In the genomic region with DNA sequence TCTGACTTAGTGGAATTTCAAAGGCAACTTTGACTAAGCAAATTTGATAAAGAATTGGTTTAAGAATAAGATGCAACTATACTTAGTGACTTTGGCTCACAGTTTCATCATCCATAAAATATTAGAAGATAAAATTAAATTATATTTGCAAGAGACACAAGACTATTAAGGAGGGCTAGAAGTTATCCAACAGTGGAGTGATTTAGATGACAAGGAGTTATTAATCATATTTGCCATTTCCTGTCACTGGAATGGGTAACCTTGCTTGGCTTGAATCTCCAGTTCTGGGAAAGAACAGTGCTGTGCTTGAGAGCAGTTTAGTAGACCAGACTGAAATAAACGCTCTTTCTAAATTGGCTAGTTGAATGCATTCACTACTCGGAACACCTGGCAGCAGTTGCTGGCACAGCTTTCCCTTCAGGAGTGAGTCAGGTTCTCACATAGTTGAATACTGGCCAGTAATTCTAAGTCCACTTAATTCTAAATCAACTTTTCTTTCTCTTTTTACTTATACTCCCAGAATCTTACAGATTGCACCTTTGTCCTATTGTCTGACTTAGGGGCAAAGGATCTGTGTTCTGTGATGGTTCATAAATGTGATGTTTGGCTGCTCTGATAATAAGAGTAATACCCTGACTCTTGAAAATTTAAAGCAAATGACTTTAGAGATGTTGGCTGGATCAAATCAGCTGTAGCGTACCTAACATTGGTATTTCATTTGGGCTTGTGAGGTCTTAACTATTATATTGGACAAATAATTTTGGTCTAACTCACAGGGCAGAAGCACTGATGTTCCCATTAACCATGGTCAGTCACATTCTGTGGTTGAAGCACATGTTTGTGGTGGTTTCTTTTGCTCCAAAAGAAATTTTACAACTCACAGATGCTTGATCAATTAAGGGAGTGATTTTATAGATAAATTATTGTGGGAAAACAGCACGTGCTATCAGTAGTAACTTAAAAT, we compare ENCODE assay signal across 11 cellular contexts. TPM values are rescaled to one million over a fixed set of nuclear protein-coding genes. Genes with fewer than 3 reads are reported as not detected.
DNase-seq lines count a peak whose midpoint lies in the region; ATAC-seq and TF ChIP-seq lines count a peak whose summit lies in the region.
"Had no signal": no experiment of that assay in that cellular context is flagged by ENCODE, and none has a peak within 500 bp of the region (broad histone marks: within the 10 kb centered on the region; RNA-seq: fewer than 3 reads in every experiment).

No MANE protein-coding gene starts in this region.

- no peak overlapping the region for H2AFZ ChIP-seq in smooth muscle cell (ENCODE audit: low read depth)

- H3K27ac Mint-ChIP-seq in stimulated activated memory B cell treated with anti-CD40 and anti-IgM and Interleukin-4, amounts not matched to agents 10 μg/mL and 1 μg/mL and 100 μg/mL, for 72 hours = no peak overlapping the region
- H3K27ac Mint-ChIP-seq: activated naive CD4-positive, alpha-beta T cell treated with anti-CD3 and anti-CD28 coated beads, Interleukin-2, amount 50 U/mL, for 24 hours had no signal

- peak overlapping the region; percentile 11 for H3K4me2 ChIP-seq in smooth muscle cell

- no peak overlapping the region for H3K9ac ChIP-seq in smooth muscle cell (ENCODE audit: low read depth)

- H3K4me3 Mint-ChIP-seq in stimulated activated memory B cell treated with anti-CD40 and anti-IgM and Interleukin-4, amounts not matched to agents 10 μg/mL and 1 μg/mL and 100 μg/mL, for 72 hours = no peak overlapping the region
- H3K4me3 Mint-ChIP-seq: activated naive CD4-positive, alpha-beta T cell treated with anti-CD3 and anti-CD28 coated beads, Interleukin-2, amount 50 U/mL, for 24 hours had no signal

- H3K36me3 ChIP-seq in smooth muscle cell (ENCODE audit: low read depth) = no peaks in the 10 kb centered on the region

- DNase-seq in LHCN-M2 (ENCODE audit: low read depth) = peak; percentile 91
- DNase-seq in fibroblast of the conjunctiva (ENCODE audit: low read depth) = peak; percentile 23
- no peak for DNase-seq in smooth muscle cell (lab: John Stamatoyannopoulos, UW; ENCODE audit: unreplicated experiment)
- no peak for DNase-seq in activated naive CD4-positive, alpha-beta T cell treated with Interleukin-2 at 50 U/mL for 16 hours
- DNase-seq in HuH-7.5 (ENCODE audit: low spot score) = no peak
- DNase-seq: midbrain had no signal

- H3K27me3 ChIP-seq in smooth muscle cell (ENCODE audit: low read depth) = no peaks in the 10 kb centered on the region

- WGBS in smooth muscle cell (ENCODE audit: low lambda C conversion rate) = 69% methylated on average over 4 of the region's 4 CpGs

- no peaks in the 10 kb centered on the region for H4K20me1 ChIP-seq in smooth muscle cell (ENCODE audit: low read depth)

- peak overlapping the region; percentile 48 for H3K27ac ChIP-seq in smooth muscle cell (ENCODE audit: low read depth)

- no peaks in the 10 kb centered on the region for H3K9me3 ChIP-seq in smooth muscle cell (replicated peaks; ENCODE audit: low read depth)

- no peak overlapping the region for H3K4me3 ChIP-seq in smooth muscle cell

- ATAC-seq in SK-N-SH treated with all-trans-retinoic acid at 6 μM for 48 hours = peak; percentile 85
- ATAC-seq in stimulated activated memory B cell treated with anti-CD40 and anti-IgM and Interleukin-4, amounts not matched to agents 10 μg/mL and 1 μg/mL and 100 μg/mL, for 72 hours = no peak
- ATAC-seq: activated CD4-positive, CD25-positive, alpha-beta regulatory T cell treated with anti-CD3 and anti-CD28 coated beads, Interleukin-2, amount 50 U/mL, for 24 hours; HCT116 had no signal

- H3K36me3 Mint-ChIP-seq in stimulated activated memory B cell treated with anti-CD40 and anti-IgM and Interleukin-4, amounts not matched to agents 10 μg/mL and 1 μg/mL and 100 μg/mL, for 72 hours = peaks cover 52% of the 10 kb centered on the region

- no peaks in the 10 kb centered on the region for H3K9me3 Mint-ChIP-seq in stimulated activated memory B cell treated with anti-CD40 and anti-IgM and Interleukin-4, amounts not matched to agents 10 μg/mL and 1 μg/mL and 100 μg/mL, for 72 hours
- H3K9me3 Mint-ChIP-seq: activated naive CD4-positive, alpha-beta T cell treated with anti-CD3 and anti-CD28 coated beads, Interleukin-2, amount 50 U/mL, for 24 hours had no signal

- peaks cover 14% of the 10 kb centered on the region for H3K4me1 Mint-ChIP-seq in stimulated activated memory B cell treated with anti-CD40 and anti-IgM and Interleukin-4, amounts not matched to agents 10 μg/mL and 1 μg/mL and 100 μg/mL, for 72 hours

- no peaks in the 10 kb centered on the region for H3K27me3 Mint-ChIP-seq in stimulated activated memory B cell treated with anti-CD40 and anti-IgM and Interleukin-4, amounts not matched to agents 10 μg/mL and 1 μg/mL and 100 μg/mL, for 72 hours
- H3K27me3 Mint-ChIP-seq: activated naive CD4-positive, alpha-beta T cell treated with anti-CD3 and anti-CD28 coated beads, Interleukin-2, amount 50 U/mL, for 24 hours had no signal

- H3F3A ChIP-seq in smooth muscle cell (ENCODE audit: low read depth) = peaks cover 5% of the 10 kb centered on the region

- peaks cover 24% of the 10 kb centered on the region for H3K79me2 ChIP-seq in smooth muscle cell (ENCODE audit: low read depth)

- no peak for TF ChIP-seq CTCF in smooth muscle cell (IDR thresholded peaks at IDR 0.05; ENCODE audit: borderline replicate concordance, insufficient read depth, poor library complexity, severe bottlenecking)

- H3K4me1 ChIP-seq in smooth muscle cell (ENCODE audit: low read depth) = peaks cover 2% of the 10 kb centered on the region

TF ChIP-seq in SK-N-SH treated with all-trans-retinoic acid at 6 μM for 48 hours, 23 proteins besides CTCF, POLR2A, EP300 and RAD21 (continues in another document):
- TF ChIP-seq, protein P1, sequence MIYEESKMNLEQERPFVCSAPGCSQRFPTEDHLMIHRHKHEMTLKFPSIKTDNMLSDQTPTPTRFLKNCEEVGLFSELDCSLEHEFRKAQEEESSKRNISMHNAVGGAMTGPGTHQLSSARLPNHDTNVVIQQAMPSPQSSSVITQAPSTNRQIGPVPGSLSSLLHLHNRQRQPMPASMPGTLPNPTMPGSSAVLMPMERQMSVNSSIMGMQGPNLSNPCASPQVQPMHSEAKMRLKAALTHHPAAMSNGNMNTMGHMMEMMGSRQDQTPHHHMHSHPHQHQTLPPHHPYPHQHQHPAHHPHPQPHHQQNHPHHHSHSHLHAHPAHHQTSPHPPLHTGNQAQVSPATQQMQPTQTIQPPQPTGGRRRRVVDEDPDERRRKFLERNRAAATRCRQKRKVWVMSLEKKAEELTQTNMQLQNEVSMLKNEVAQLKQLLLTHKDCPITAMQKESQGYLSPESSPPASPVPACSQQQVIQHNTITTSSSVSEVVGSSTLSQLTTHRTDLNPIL (CRISPR knock-in tag; IDR thresholded peaks at IDR 0.05; ENCODE audit: low read depth) = 0 out of 2 replicates have a peak, but pooled peaks have one; percentile 19
- TF ChIP-seq, protein P2, sequence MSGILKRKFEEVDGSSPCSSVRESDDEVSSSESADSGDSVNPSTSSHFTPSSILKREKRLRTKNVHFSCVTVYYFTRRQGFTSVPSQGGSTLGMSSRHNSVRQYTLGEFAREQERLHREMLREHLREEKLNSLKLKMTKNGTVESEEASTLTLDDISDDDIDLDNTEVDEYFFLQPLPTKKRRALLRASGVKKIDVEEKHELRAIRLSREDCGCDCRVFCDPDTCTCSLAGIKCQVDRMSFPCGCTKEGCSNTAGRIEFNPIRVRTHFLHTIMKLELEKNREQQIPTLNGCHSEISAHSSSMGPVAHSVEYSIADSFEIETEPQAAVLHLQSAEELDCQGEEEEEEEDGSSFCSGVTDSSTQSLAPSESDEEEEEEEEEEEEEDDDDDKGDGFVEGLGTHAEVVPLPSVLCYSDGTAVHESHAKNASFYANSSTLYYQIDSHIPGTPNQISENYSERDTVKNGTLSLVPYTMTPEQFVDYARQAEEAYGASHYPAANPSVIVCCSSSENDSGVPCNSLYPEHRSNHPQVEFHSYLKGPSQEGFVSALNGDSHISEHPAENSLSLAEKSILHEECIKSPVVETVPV (CRISPR knock-in tag; IDR thresholded peaks at IDR 0.05) = no peak
- TF ChIP-seq GLIS3 (CRISPR knock-in tag; IDR thresholded peaks at IDR 0.05) (no peak), ISL1 (CRISPR knock-in tag; IDR thresholded peaks at IDR 0.05) (peak; percentile 91), ZNF8 (CRISPR knock-in tag; IDR thresholded peaks at IDR 0.05) (no peak), TCF4 (CRISPR knock-in tag; IDR thresholded peaks at IDR 0.05; ENCODE audit: borderline replicate concordance) (no peak), ZNF565 (CRISPR knock-in tag; conservative IDR thresholded peaks at IDR 0.05; ENCODE audit: low read depth) (no peak), ARNTL (CRISPR knock-in tag; IDR thresholded peaks at IDR 0.05; ENCODE audit: borderline replicate concordance, low read depth) (no peak), ZC3H10 (CRISPR knock-in tag; IDR thresholded peaks at IDR 0.05) (peak; percentile 61; the same call in 1 of the 2 replicates), ZFP30 (CRISPR knock-in tag; IDR thresholded peaks at IDR 0.05) (no peak), CSDC2 (CRISPR knock-in tag; IDR thresholded peaks at IDR 0.05) (0 out of 2 replicates have a peak, but pooled peaks have one; percentile 50), ZFP3 (CRISPR knock-in tag; IDR thresholded peaks at IDR 0.05) (no peak), ZNF70 (CRISPR knock-in tag; IDR thresholded peaks at IDR 0.05) (no peak), OSR1 (CRISPR knock-in tag; IDR thresholded peaks at IDR 0.05) (no peak)
- TF ChIP-seq, protein P3, sequence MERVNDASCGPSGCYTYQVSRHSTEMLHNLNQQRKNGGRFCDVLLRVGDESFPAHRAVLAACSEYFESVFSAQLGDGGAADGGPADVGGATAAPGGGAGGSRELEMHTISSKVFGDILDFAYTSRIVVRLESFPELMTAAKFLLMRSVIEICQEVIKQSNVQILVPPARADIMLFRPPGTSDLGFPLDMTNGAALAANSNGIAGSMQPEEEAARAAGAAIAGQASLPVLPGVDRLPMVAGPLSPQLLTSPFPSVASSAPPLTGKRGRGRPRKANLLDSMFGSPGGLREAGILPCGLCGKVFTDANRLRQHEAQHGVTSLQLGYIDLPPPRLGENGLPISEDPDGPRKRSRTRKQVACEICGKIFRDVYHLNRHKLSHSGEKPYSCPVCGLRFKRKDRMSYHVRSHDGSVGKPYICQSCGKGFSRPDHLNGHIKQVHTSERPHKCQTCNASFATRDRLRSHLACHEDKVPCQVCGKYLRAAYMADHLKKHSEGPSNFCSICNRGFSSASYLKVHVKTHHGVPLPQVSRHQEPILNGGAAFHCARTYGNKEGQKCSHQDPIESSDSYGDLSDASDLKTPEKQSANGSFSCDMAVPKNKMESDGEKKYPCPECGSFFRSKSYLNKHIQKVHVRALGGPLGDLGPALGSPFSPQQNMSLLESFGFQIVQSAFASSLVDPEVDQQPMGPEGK (CRISPR knock-in tag; IDR thresholded peaks at IDR 0.05; ENCODE audit: borderline replicate concordance) = peak; percentile 10; the same call in 1 of the 2 replicates

RNA-seq across cellular contexts. Expression of gene STMP1, which starts 16.6 kb away (rescaled TPM):
- 21.6 and 26.7 TPM in 2 replicates for total RNA-seq in LHCN-M2 (2014; rRNA removed)
- 64.1 TPM for polyA plus RNA-seq in LHCN-M2 (2012)
- 26.6 and 28.7 TPM in 2 replicates for total RNA-seq in smooth muscle cell
- polyA plus RNA-seq in smooth muscle cell = 72.1 and 76.8 TPM in 2 replicates

RNA-seq across cellular contexts. Expression of gene SLC13A4, which starts 49.1 kb away (rescaled TPM):
- total RNA-seq in LHCN-M2 (2014; rRNA removed) (0.06 TPM in 1 of 2 replicates, not detected in the other), smooth muscle cell (0.18 TPM in 1 of 2 replicates, not detected in the other)
- 0.60 TPM for polyA plus RNA-seq in LHCN-M2 (2012)
- 0.43 and 0.61 TPM in 2 replicates for polyA plus RNA-seq in smooth muscle cell

Comparison
In these comparisons a context has a peak if more than half of its experiments do, and no peak if none do; other contexts are left out.
1. DNase-seq: peak in LHCN-M2 (single experiment) and fibroblast of the conjunctiva (single experiment); none in smooth muscle cell (single experiment), activated naive CD4-positive, alpha-beta T cell treated with Interleukin-2 at 50 U/mL for 16 hours (single experiment) and HuH-7.5 (single experiment).